14 cellular contexts compared by ENCODE assay signal in the genomic region with DNA sequence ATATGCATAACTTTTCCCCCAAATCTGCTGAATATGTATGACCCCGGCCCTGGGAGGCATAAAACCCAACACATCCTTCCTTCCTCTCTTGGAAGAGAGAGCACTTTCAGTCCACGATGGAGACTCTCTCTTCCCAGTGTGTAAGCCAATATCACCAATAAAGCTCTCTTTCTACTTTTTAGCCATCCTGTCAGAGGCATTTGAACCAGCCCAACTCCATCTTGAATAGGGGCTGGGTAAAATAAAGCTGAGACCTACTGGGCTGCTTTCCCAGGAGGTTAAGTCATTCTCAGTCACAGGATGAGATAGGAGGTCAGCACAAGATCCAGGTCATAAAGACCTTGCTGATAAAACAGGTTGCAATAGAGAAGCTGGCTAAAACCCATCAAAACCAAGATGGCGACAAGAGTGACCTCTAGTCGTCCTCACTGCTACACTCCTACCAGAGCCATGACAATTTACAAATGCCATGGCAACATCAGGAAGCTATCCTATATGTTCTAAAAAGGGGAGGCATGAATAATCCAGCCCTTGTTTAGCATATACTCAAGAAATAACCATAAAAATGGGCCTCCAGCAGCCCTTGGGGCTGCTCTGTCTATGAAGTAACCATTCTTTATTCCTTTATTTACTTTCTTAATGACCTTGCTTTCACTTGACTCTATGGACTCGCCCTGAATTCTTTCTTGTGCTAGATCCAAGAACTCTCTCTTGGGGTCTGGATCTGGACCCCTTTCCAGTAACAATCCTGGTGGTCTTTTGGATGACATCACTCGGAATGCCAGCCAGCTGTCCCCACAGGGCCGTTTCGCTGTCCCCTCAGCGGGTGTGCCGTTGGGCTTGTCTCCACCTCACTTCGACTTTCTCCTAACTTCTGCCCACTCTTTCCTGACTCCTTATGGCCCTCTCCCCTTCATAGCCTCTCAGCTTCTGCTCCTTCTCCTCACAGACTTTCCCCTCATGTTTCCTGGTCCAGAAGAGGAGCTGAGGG. TPM values are rescaled to one million over a fixed set of nuclear protein-coding genes. Genes with fewer than 3 reads are reported as not detected.
DNase-seq lines count a peak whose midpoint lies in the region; ATAC-seq and TF ChIP-seq lines count a peak whose summit lies in the region.
"Had no signal": no experiment of that assay in that cellular context is flagged by ENCODE, and none has a peak within 500 bp of the region (broad histone marks: within the 10 kb centered on the region; RNA-seq: fewer than 3 reads in every experiment).

No MANE protein-coding gene starts in this region.

- H3K27me3 Mint-ChIP-seq in activated CD8-positive, alpha-beta memory T cell treated with anti-CD3 and anti-CD28 coated beads, Interleukin-2, amount 10 ng/mL, durations not matched to agents 7 days and 5 days: peaks cover 8% of the 10 kb centered on the region
- H3K27me3 Mint-ChIP-seq: CD4-positive, alpha-beta T cell had no signal

- H3K79me1 ChIP-seq in neuronal stem cell (ENCODE audit: low read depth, low read length): no peaks in the 10 kb centered on the region

- no peak for ATAC-seq in activated CD8-positive, alpha-beta memory T cell treated with anti-CD3 and anti-CD28 coated beads, Interleukin-2, amount 10 ng/mL, durations not matched to agents 7 days and 5 days
- ATAC-seq: A549 had no signal

- H3K4me1 Mint-ChIP-seq in activated CD8-positive, alpha-beta memory T cell treated with anti-CD3 and anti-CD28 coated beads, Interleukin-2, amount 10 ng/mL, durations not matched to agents 7 days and 5 days: no peaks in the 10 kb centered on the region

- H3K4me3 Mint-ChIP-seq in activated CD8-positive, alpha-beta memory T cell treated with anti-CD3 and anti-CD28 coated beads, Interleukin-2, amount 10 ng/mL, durations not matched to agents 7 days and 5 days: no peak overlapping the region
- H3K4me3 Mint-ChIP-seq: CD4-positive, alpha-beta T cell; H9 had no signal

- 87% methylated on average over 11 of the region's 11 CpGs for WGBS in esophagus muscularis mucosa
- WGBS in neuronal stem cell (ENCODE audit: extremely low coverage in 2 of 2, insufficient read length in 2 of 2, insufficient replicate concordance in 1 of 2), 2 donors: no CpG with 5 or more reads among the region's 11 CpGs

- H3K36me3 Mint-ChIP-seq in activated CD8-positive, alpha-beta memory T cell treated with anti-CD3 and anti-CD28 coated beads, Interleukin-2, amount 10 ng/mL, durations not matched to agents 7 days and 5 days: no peaks in the 10 kb centered on the region

- H3K27ac ChIP-seq in esophagus muscularis mucosa (replicated peaks in 1 of 4) (no peak overlapping the region), neuronal stem cell (replicated peaks; ENCODE audit: low read length) (no peak overlapping the region), vagina (no peak overlapping the region)
- H3K27ac ChIP-seq: 22Rv1, A549, C4-2B had no signal

- no peak overlapping the region for H3K18ac ChIP-seq in neuronal stem cell (ENCODE audit: low read length)

- TF ChIP-seq CTCF in esophagus muscularis mucosa (IDR thresholded peaks at IDR 0.05) (no peak), vagina (IDR thresholded peaks at IDR 0.05) (no peak)

- peak overlapping the region; percentile 21 for H2BK15ac ChIP-seq in neuronal stem cell (ENCODE audit: low read length)

- peaks cover 2% of the 10 kb centered on the region for H3K9me3 Mint-ChIP-seq in activated CD8-positive, alpha-beta memory T cell treated with anti-CD3 and anti-CD28 coated beads, Interleukin-2, amount 10 ng/mL, durations not matched to agents 7 days and 5 days (ENCODE audit: low read depth)
- H3K9me3 Mint-ChIP-seq: CD4-positive, alpha-beta T cell; H9 had no signal

- H3K9me3 ChIP-seq in esophagus muscularis mucosa: no peaks in the 10 kb centered on the region
- H3K9me3 ChIP-seq in neuronal stem cell (replicated peaks in 1 of 2; ENCODE audit: control insufficient read depth in 2 of 2, insufficient read depth in 1 of 2, low read depth in 1 of 2, low read length in 2 of 2): no peaks in the 10 kb centered on the region
- H3K9me3 ChIP-seq in vagina: no peaks in the 10 kb centered on the region
- H3K9me3 ChIP-seq: A549 had no signal

- TF ChIP-seq EP300 in esophagus muscularis mucosa (IDR thresholded peaks at IDR 0.05): no peak

- TF ChIP-seq POLR2A in esophagus muscularis mucosa (IDR thresholded peaks at IDR 0.05; ENCODE audit: low read depth) (no peak), vagina (IDR thresholded peaks at IDR 0.05) (no peak)

- no peak overlapping the region for H4K91ac ChIP-seq in neuronal stem cell (ENCODE audit: low read depth, low read length, poor library complexity)

- H3K4ac ChIP-seq in neuronal stem cell (ENCODE audit: low read length): no peak overlapping the region

- H3K27ac Mint-ChIP-seq in activated CD8-positive, alpha-beta memory T cell treated with anti-CD3 and anti-CD28 coated beads, Interleukin-2, amount 10 ng/mL, durations not matched to agents 7 days and 5 days: no peak overlapping the region
- H3K27ac Mint-ChIP-seq: CD4-positive, alpha-beta T cell had no signal

- H2BK5ac ChIP-seq in neuronal stem cell (ENCODE audit: low read length): no peak overlapping the region

- H2AFZ ChIP-seq in neuronal stem cell (ENCODE audit: low read length): peak overlapping the region; percentile 12

- H3K4me3 ChIP-seq in esophagus muscularis mucosa (no peak overlapping the region), neuronal stem cell (ENCODE audit: low read length in 2 of 2) (no peak overlapping the region), vagina (no peak overlapping the region)
- H3K4me3 ChIP-seq: A549 had no signal

- peak; percentile 32 for DNase-seq in activated CD8-positive, alpha-beta memory T cell treated with anti-CD3 and anti-CD28 coated beads for 24 hours
- DNase-seq in activated CD8-positive, alpha-beta memory T cell treated with anti-CD3 and anti-CD28 coated beads, Interleukin-2, amount 10 ng/mL, durations not matched to agents 7 days and 5 days: no peak
- DNase-seq in esophagus muscularis mucosa (ENCODE audit: extremely low spot score) (peak; percentile 17), neuronal stem cell (ENCODE audit: low spot score) (no peak), vagina (ENCODE audit: extremely low spot score in 2 of 2) (peak; percentile 49 to 65), hepatic stellate cell (ENCODE audit: low spot score) (no peak), NCI-H187 (lab: John Stamatoyannopoulos, UW) (no peak)
- DNase-seq: AML-193; Caco-2; CD4-positive, alpha-beta T cell; H9 had no signal

- CTCF ChIA-PET in activated CD8-positive, alpha-beta memory T cell treated with anti-CD3 and anti-CD28 coated beads, Interleukin-2, amount 10 ng/mL, durations not matched to agents 7 days and 5 days (lab: Charles Lee): interaction anchor here (1.0 kb wide), 1 partner anchor 13 kb away, joined by 4 read pairs; no protein-coding TSS in a partner anchor

- H2AK5ac ChIP-seq in neuronal stem cell (ENCODE audit: low read depth, low read length): no peak overlapping the region

- no peaks in the 10 kb centered on the region for H3K36me3 ChIP-seq in esophagus muscularis mucosa
- no peaks in the 10 kb centered on the region for H3K36me3 ChIP-seq in neuronal stem cell (replicated peaks in 1 of 2; ENCODE audit: control insufficient read depth in 2 of 2, insufficient read depth in 2 of 2, low read length in 2 of 2)
- no peaks in the 10 kb centered on the region for H3K36me3 ChIP-seq in vagina

- H3K23ac ChIP-seq in neuronal stem cell (ENCODE audit: low read depth, low read length, poor library complexity): no peak overlapping the region

- H2BK120ac ChIP-seq in neuronal stem cell (ENCODE audit: low read depth, low read length): no peak overlapping the region

- no peak overlapping the region for H3K14ac ChIP-seq in neuronal stem cell (ENCODE audit: low read length)

- no peak overlapping the region for H3K4me2 ChIP-seq in neuronal stem cell (ENCODE audit: insufficient read depth, low read length, poor library complexity, severe bottlenecking)
- H3K4me2 ChIP-seq: A549 had no signal

- H4K8ac ChIP-seq in neuronal stem cell (ENCODE audit: low read depth, low read length): no peak overlapping the region

- no peak overlapping the region for H2BK12ac ChIP-seq in neuronal stem cell (ENCODE audit: low read length)

- H3K27me3 ChIP-seq in esophagus muscularis mucosa (no peaks in the 10 kb centered on the region), neuronal stem cell (ENCODE audit: control insufficient read depth in 3 of 3, insufficient read depth in 3 of 3, low read depth in 1 of 3, low read length in 3 of 3) (no peaks in the 10 kb centered on the region), vagina (no peaks in the 10 kb centered on the region)

- H3K9ac ChIP-seq in neuronal stem cell (ENCODE audit: low read depth, low read length, poor library complexity): no peak overlapping the region

- H3K4me1 ChIP-seq in esophagus muscularis mucosa (peaks cover 0 to 25% (median 22%) of the 10 kb centered on the region in 4 donors), neuronal stem cell (ENCODE audit: control insufficient read depth in 2 of 2, insufficient read depth in 1 of 2, low read depth in 1 of 2, low read length in 2 of 2) (peaks cover 0 to 2% of the 10 kb centered on the region in 2 donors), vagina (peaks cover 8% of the 10 kb centered on the region)
- H3K4me1 ChIP-seq: A549, Caco-2 had no signal

- intact Hi-C loops in esophagus muscularis mucosa (cut with DNase I) (no loop called here), vagina (cut with DNase I) (no loop called here)

RNA-seq across cellular contexts. Expression of gene NKD1, which starts 53.4 kb away (rescaled TPM):
- 1 to 10 TPM in 1 of 2 experiments, under 1 TPM in 1; 0.33 to 2.1 TPM for total RNA-seq in activated CD8-positive, alpha-beta memory T cell treated with anti-CD3 and anti-CD28 coated beads, Interleukin-2, amount 10 ng/mL, durations not matched to agents 7 days and 5 days
- total RNA-seq in esophagus muscularis mucosa: 10 to 100 TPM; 37.1 to 87.8 (median 54.1) TPM
- 1.4 TPM for polyA plus RNA-seq in neuronal stem cell (2013, experiment 1 of 2)
- 1.7 TPM for polyA plus RNA-seq in neuronal stem cell (2013, experiment 2 of 2)
- total RNA-seq in vagina: 1.7 TPM

Comparison
In these comparisons a context has a peak if more than half of its experiments do, and no peak if none do; other contexts are left out.
1. DNase-seq: peak in activated CD8-positive, alpha-beta memory T cell treated with anti-CD3 and anti-CD28 coated beads for 24 hours (single experiment), esophagus muscularis mucosa (single experiment) and vagina (2 of 2); none in activated CD8-positive, alpha-beta memory T cell treated with anti-CD3 and anti-CD28 coated beads, Interleukin-2, amount 10 ng/mL, durations not matched to agents 7 days and 5 days (single experiment), neuronal stem cell (single experiment), hepatic stellate cell (single experiment) and NCI-H187 (0 of 2).
2. RNA of gene NKD1, which starts 53.4 kb away (total RNA-seq): 37.1 to 87.8 TPM in esophagus muscularis mucosa; 0.33 to 2.1 TPM in activated CD8-positive, alpha-beta memory T cell treated with anti-CD3 and anti-CD28 coated beads, Interleukin-2, amount 10 ng/mL, durations not matched to agents 7 days and 5 days and 1.7 TPM in vagina (single experiment); every median in the first group is over 10 times any median in the second.